28 cellular contexts compared by ENCODE assay signal in the genomic region with DNA sequence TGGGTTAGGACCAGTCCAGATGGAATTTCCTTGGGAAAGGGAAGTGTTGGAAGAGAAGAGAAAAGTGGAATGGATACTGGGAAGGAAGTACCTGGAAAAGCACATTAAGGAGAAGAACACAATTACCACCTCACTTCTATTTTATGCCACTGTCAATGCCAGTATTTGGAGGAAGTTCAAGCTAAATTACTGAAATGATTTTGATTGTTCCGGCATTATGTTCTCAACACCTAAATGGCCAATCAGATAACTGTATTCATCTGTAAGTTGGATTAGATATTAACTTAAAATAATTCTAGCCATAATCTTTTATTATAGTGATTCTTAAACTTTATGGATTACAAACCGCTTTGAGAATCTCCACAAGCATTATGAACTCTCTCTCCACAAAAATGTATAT. TPM values are rescaled to one million over a fixed set of nuclear protein-coding genes. Genes with fewer than 3 reads are reported as not detected.
A peak's percentile ranks its signal among the peaks of the same experiment; 100 is the strongest.
DNase-seq lines count a peak whose midpoint lies in the region; ATAC-seq and TF ChIP-seq lines count a peak whose summit lies in the region.
"Had no signal": no experiment of that assay in that cellular context is flagged by ENCODE, and none has a peak within 500 bp of the region (broad histone marks: within the 10 kb centered on the region; RNA-seq: fewer than 3 reads in every experiment).

No MANE protein-coding gene starts in this region.

- H3K36me3 ChIP-seq in colonic mucosa (no peaks in the 10 kb centered on the region), mucosa of descending colon (ENCODE audit: low read depth) (no peaks in the 10 kb centered on the region)
- H3K36me3 ChIP-seq: BE2C, BLaER1 had no signal

- H3K9me3 Mint-ChIP-seq in neural crest cell: no peaks in the 10 kb centered on the region
- H3K9me3 Mint-ChIP-seq: CD14-positive monocyte; CD4-positive, CD25-positive, alpha-beta regulatory T cell had no signal

- ATAC-seq in mucosa of descending colon: peak; percentile 76
- no peak for ATAC-seq in HG03565 (IDR thresholded peaks at IDR 0.05; ENCODE audit: unreplicated experiment)
- ATAC-seq: GM12878 had no signal

- H3K4me1 ChIP-seq in colonic mucosa: no peaks in the 10 kb centered on the region
- peaks cover 8% of the 10 kb centered on the region for H3K4me1 ChIP-seq in mucosa of descending colon (ENCODE audit: low read depth)
- H3K4me1 ChIP-seq: BE2C, BLaER1 had no signal

- H3K4me3 ChIP-seq in colonic mucosa (no peak overlapping the region), mucosa of descending colon (no peak overlapping the region)
- H3K4me3 ChIP-seq: BLaER1, GM12878 had no signal

- H3K27me3 ChIP-seq in colonic mucosa: no peaks in the 10 kb centered on the region
- H3K27me3 ChIP-seq: BLaER1 had no signal

- peak overlapping the region in 1 of 2 donors; percentile 51 for H3K9ac ChIP-seq in colonic mucosa (ENCODE audit: low read depth in 2 of 2, low read length in 2 of 2)
- H3K9ac ChIP-seq: BLaER1 had no signal

- no peak for DNase-seq in colonic mucosa
- DNase-seq in mucosa of descending colon: no peak
- DNase-seq in neural crest cell (ENCODE audit: low read depth, low spot score): no peak
- no peak for DNase-seq in activated naive CD4-positive, alpha-beta T cell (lab: John Stamatoyannopoulos, UW)
- no peak for DNase-seq in NCI-H1694 treated with DMSO at 0.1 percent for 48 hours (lab: John Stamatoyannopoulos, UW)
- DNase-seq in NCI-H345 treated with DMSO at 0.1 percent for 48 hours (lab: John Stamatoyannopoulos, UW; ENCODE audit: unreplicated experiment): no peak
- DNase-seq: 8988T; ACHN; BE2C; C1 segment of cervical spinal cord; CD4-positive, alpha-beta memory T cell; CD4-positive, CD25-positive, alpha-beta regulatory T cell; CD8-positive, alpha-beta memory T cell; COR-L47; DMS 273 treated with DMSO at 0.1 percent for 48 hours; DMS153; DMS53; DMS79; DND-41; EL; GDM1 had no signal

- H3K4me1 Mint-ChIP-seq in neural crest cell: peaks cover 7% of the 10 kb centered on the region
- H3K4me1 Mint-ChIP-seq: CD14-positive monocyte; CD4-positive, alpha-beta memory T cell; CD4-positive, CD25-positive, alpha-beta regulatory T cell; CD8-positive, alpha-beta memory T cell had no signal

- no peaks in the 10 kb centered on the region for H3K36me3 Mint-ChIP-seq in neural crest cell (ENCODE audit: low read depth)
- H3K36me3 Mint-ChIP-seq: CD14-positive monocyte; CD4-positive, alpha-beta memory T cell; CD4-positive, CD25-positive, alpha-beta regulatory T cell had no signal

- H3K27me3 Mint-ChIP-seq in neural crest cell (ENCODE audit: low read depth): peaks cover 3% of the 10 kb centered on the region

- H3K9me3 ChIP-seq in colonic mucosa (no peaks in the 10 kb centered on the region), mucosa of descending colon (no peaks in the 10 kb centered on the region)
- H3K9me3 ChIP-seq: BE2C, BLaER1 had no signal

- intact Hi-C loops in colonic mucosa (cut with DNase I): no loop called here
- intact Hi-C loops in mucosa of descending colon (cut with DNase I, micrococcal nuclease): no loop called here

- no peak overlapping the region for H3K4me3 Mint-ChIP-seq in neural crest cell
- H3K4me3 Mint-ChIP-seq: CD14-positive monocyte; CD4-positive, alpha-beta memory T cell; CD4-positive, CD25-positive, alpha-beta regulatory T cell; CD8-positive, alpha-beta memory T cell had no signal

- H3K27ac ChIP-seq in colonic mucosa: peak overlapping the region; percentile 37
- H3K27ac ChIP-seq: BLaER1 had no signal

- H3K27ac Mint-ChIP-seq in neural crest cell (ENCODE audit: unreplicated experiment): peak overlapping the region; percentile 95
- H3K27ac Mint-ChIP-seq: CD14-positive monocyte; CD4-positive, CD25-positive, alpha-beta regulatory T cell; CD8-positive, alpha-beta memory T cell had no signal

- TF ChIP-seq CTCF in colonic mucosa (IDR thresholded peaks at IDR 0.05) (no peak), mucosa of descending colon (IDR thresholded peaks at IDR 0.05) (no peak), neural crest cell (conservative IDR thresholded peaks at IDR 0.05) (no peak)

RNA-seq across cellular contexts. Expression of gene NPVF, which starts 7.3 kb away (rescaled TPM):
- total RNA-seq in colonic mucosa (not detected), mucosa of descending colon (not detected), neural crest cell (not detected in 2 replicates)
- total RNA-seq: A673; CD4-positive, alpha-beta memory T cell; CD4-positive, CD25-positive, alpha-beta regulatory T cell; CD8-positive, alpha-beta memory T cell; Daoy; G401; GM12878 had no signal
